12 cellular contexts compared by ENCODE assay signal in genomic region chr5:111670826-111671492, GRCh38.
DNase-seq lines count a peak whose midpoint lies in the region; ATAC-seq and TF ChIP-seq lines count a peak whose summit lies in the region.
"Had no signal": no experiment of that assay in that cellular context is flagged by ENCODE, and none has a peak within 500 bp of the region (broad histone marks: within the 10 kb centered on the region; RNA-seq: fewer than 3 reads in every experiment).

No MANE protein-coding gene starts in this region.

- no peaks in the 10 kb centered on the region for H3K36me3 Mint-ChIP-seq in MCF 10A (ENCODE audit: insufficient read depth, unreplicated experiment)
- H3K36me3 Mint-ChIP-seq in type B pancreatic cell, result no peaks in the 10 kb centered on the region
- H3K36me3 Mint-ChIP-seq: activated naive CD8-positive, alpha-beta T cell had no signal

- peaks cover 21% of the 10 kb centered on the region for H3K4me1 Mint-ChIP-seq in MCF 10A (ENCODE audit: insufficient read depth, unreplicated experiment)
- peaks cover 12% of the 10 kb centered on the region for H3K4me1 Mint-ChIP-seq in type B pancreatic cell (ENCODE audit: unreplicated experiment)

- BruUV-seq in MCF 10A (replicated peaks; lab: Mats Ljungman, UMichigan), result TSS peak; percentile 83

- DNase-seq in MCF 10A (ENCODE audit: unreplicated experiment) (peak; percentile 79), breast epithelium (ENCODE audit: low spot score in 2 of 2) (no peak), RPMI7951 (ENCODE audit: low read depth) (peak; percentile 27), type B pancreatic cell (ENCODE audit: extremely low spot score, unreplicated experiment) (no peak), SW 1271 (lab: John Stamatoyannopoulos, UW) (no peak), CD1c-positive myeloid dendritic cell (ENCODE audit: extremely low spot score) (no peak), cerebellum (ENCODE audit: low spot score) (no peak)
- DNase-seq: activated CD4-positive, CD25-positive, alpha-beta regulatory T cell; activated CD8-positive, alpha-beta memory T cell treated with anti-CD3 and anti-CD28 coated beads, Interleukin-2, amount 50 U/mL, for 48 hours; occipital lobe had no signal

- intact Hi-C loops in MCF 10A (cut with micrococcal nuclease) (no loop called here), breast epithelium (cut with DNase I; ENCODE audit: low total_unique reads) (no loop called here)

- no peaks in the 10 kb centered on the region for H3K4me1 ChIP-seq in breast epithelium

- no peaks in the 10 kb centered on the region for H3K9me3 Mint-ChIP-seq in MCF 10A (ENCODE audit: unreplicated experiment)
- H3K9me3 Mint-ChIP-seq in type B pancreatic cell, result no peaks in the 10 kb centered on the region

- no peak overlapping the region for H3K27ac ChIP-seq in breast epithelium

- ATAC-seq in esophagus mucosa, result peak; percentile 96

- H3K27me3 ChIP-seq in breast epithelium, result no peaks in the 10 kb centered on the region

- no peaks in the 10 kb centered on the region for H3K9me3 ChIP-seq in breast epithelium

- no peaks in the 10 kb centered on the region for H3K36me3 ChIP-seq in breast epithelium

- H3K27ac Mint-ChIP-seq in MCF 10A (ENCODE audit: low read depth, unreplicated experiment) (peak overlapping the region; percentile 55), type B pancreatic cell (no peak overlapping the region)
- H3K27ac Mint-ChIP-seq: activated naive CD8-positive, alpha-beta T cell had no signal

- H3K4me3 ChIP-seq in breast epithelium, result no peak overlapping the region

- POLR2A ChIA-PET in MCF 10A (lab: Yijun Ruan, JAX), result interaction anchor here (0.7 to 2.7 kb wide), 11 partner anchors 10 to 328 kb away, joined by 3 to 14 read pairs (median 4); no protein-coding TSS in a partner anchor

- TF ChIP-seq POLR2A in breast epithelium (IDR thresholded peaks at IDR 0.05), result no peak

- H3K4me3 Mint-ChIP-seq in MCF 10A (ENCODE audit: unreplicated experiment) (no peak overlapping the region), type B pancreatic cell (no peak overlapping the region)
- H3K4me3 Mint-ChIP-seq: activated naive CD8-positive, alpha-beta T cell had no signal

- H3K27me3 Mint-ChIP-seq in MCF 10A (ENCODE audit: insufficient read depth, unreplicated experiment), result no peaks in the 10 kb centered on the region
- peaks cover 6% of the 10 kb centered on the region for H3K27me3 Mint-ChIP-seq in type B pancreatic cell
- H3K27me3 Mint-ChIP-seq: activated naive CD8-positive, alpha-beta T cell had no signal

- CTCF ChIA-PET in MCF 10A (lab: Yijun Ruan, JAX), result interaction anchor here (0.6 to 1.4 kb wide), 9 partner anchors 11 to 519 kb away, joined by 3 to 5 read pairs (median 3); no protein-coding TSS in a partner anchor

- TF ChIP-seq CTCF in MCF 10A (IDR thresholded peaks at IDR 0.05; ENCODE audit: unreplicated experiment) (no peak), breast epithelium (IDR thresholded peaks at IDR 0.05) (no peak), type B pancreatic cell (conservative IDR thresholded peaks at IDR 0.05) (peak; percentile 51)

Comparison
In these comparisons a context has a peak if more than half of its experiments do, and no peak if none do; other contexts are left out.
1. DNase-seq: peak in MCF 10A (single experiment) and RPMI7951 (single experiment); none in breast epithelium (0 of 2), type B pancreatic cell (single experiment), SW 1271 (0 of 2), CD1c-positive myeloid dendritic cell (single experiment) and cerebellum (single experiment).